Comparison of ENCODE assay signal across 8 cellular contexts in genomic region chr7:30800785-30801252, GRCh38. TPM values are rescaled to one million over a fixed set of nuclear protein-coding genes. Genes with fewer than 3 reads are reported as not detected.
DNase-seq lines count a peak whose midpoint lies in the region; ATAC-seq lines count a peak whose summit lies in the region.

No MANE protein-coding gene starts in this region.

- no peak overlapping the region for H3K4me3 ChIP-seq in NT2/D1 (ENCODE audit: insufficient read length, low read depth)
- no peak overlapping the region for H3K4me3 ChIP-seq in skeletal muscle cell (ENCODE audit: low read depth, low read length)

- H3K27me3 ChIP-seq in NT2/D1 (ENCODE audit: insufficient read depth, insufficient read length): no peaks in the 10 kb centered on the region

- no peak overlapping the region for H3K9ac ChIP-seq in NT2/D1 (ENCODE audit: insufficient read length, low read depth)

- H3K36me3 ChIP-seq in NT2/D1 (ENCODE audit: insufficient read depth, insufficient read length, low read length): peaks cover 17% of the 10 kb centered on the region

- ATAC-seq in GM18909 (IDR thresholded peaks at IDR 0.05; ENCODE audit: poor library complexity, unreplicated experiment) (peak; percentile 34), HG03521 (IDR thresholded peaks at IDR 0.05; ENCODE audit: unreplicated experiment) (no peak)

- H3K4me1 ChIP-seq in NT2/D1 (ENCODE audit: insufficient read depth, insufficient read length): peaks cover 2% of the 10 kb centered on the region

- no peaks in the 10 kb centered on the region for H3K9me3 ChIP-seq in NT2/D1 (ENCODE audit: insufficient read depth, low read length)

- peak; percentile 25 for DNase-seq in CMK (ENCODE audit: low read depth)
- DNase-seq in HT1080 (ENCODE audit: low read depth): peak; percentile 89
- peak; percentile 60 for DNase-seq in NT2/D1 (ENCODE audit: low read depth, low spot score)
- peak; percentile 87 for DNase-seq in astrocyte of the hippocampus (ENCODE audit: low read depth, low spot score)
- DNase-seq in hippocampal formation (lab: John Stamatoyannopoulos, UW): peak; percentile 41 to 83
- peak; percentile 57 for DNase-seq in skeletal muscle cell (ENCODE audit: low read depth)

RNA-seq across cellular contexts. Expression of gene MINDY4, which starts 29.6 kb away (rescaled TPM):
- 1.8 and 2.5 TPM in 2 replicates for total RNA-seq in HT1080 (2014; rRNA removed; shearing (Covaris generic))
- 2.1 and 2.4 TPM in 2 replicates for polyA plus RNA-seq in HT1080 (2015; cell fraction: cytosol; rRNA removed)
- polyA plus RNA-seq in HT1080 (2015; cell fraction: nucleus; rRNA removed): 3.6 and 6.8 TPM in 2 replicates

RNA-seq across cellular contexts. Expression of gene INMT, which starts 48.9 kb away (rescaled TPM):
- total RNA-seq in HT1080 (2014; rRNA removed; shearing (Covaris generic)): not detected in 2 replicates
- polyA plus RNA-seq in HT1080 (2015; cell fraction: cytosol; rRNA removed): 0.02 TPM in 1 of 2 replicates, not detected in the other
- not detected in 2 replicates for polyA plus RNA-seq in HT1080 (2015; cell fraction: nucleus; rRNA removed)

Comparison
In these comparisons a context has a peak if more than half of its experiments do, and no peak if none do; other contexts are left out.
1. DNase-seq: peak in every context shown above with its lines; median percentile 89 in HT1080; 87 in astrocyte of the hippocampus; 62 in hippocampal formation; 60 in NT2/D1; 57 in skeletal muscle cell; 25 in CMK.